In genomic region chr21:32370971-32371766, GRCh38 we compare ENCODE assay signal across 12 cellular contexts. TPM values are rescaled to one million over a fixed set of nuclear protein-coding genes. Genes with fewer than 3 reads are reported as not detected.
A peak's percentile ranks its signal among the peaks of the same experiment; 100 is the strongest.
DNase-seq lines count a peak whose midpoint lies in the region; ATAC-seq and TF ChIP-seq lines count a peak whose summit lies in the region.
"Had no signal": no experiment of that assay in that cellular context is flagged by ENCODE, and none has a peak within 500 bp of the region (broad histone marks: within the 10 kb centered on the region; RNA-seq: fewer than 3 reads in every experiment).

No MANE protein-coding gene starts in this region.

- BruUV-seq in mammary epithelial cell (replicated peaks; lab: Mats Ljungman, UMichigan) = no TSS peak

- peaks cover 4% of the 10 kb centered on the region for H4K20me1 ChIP-seq in mammary epithelial cell (ENCODE audit: insufficient read depth, low read length)

- 57% methylated on average over 6 of the region's 6 CpGs for WGBS in mammary epithelial cell (ENCODE audit: low coverage, missing lambda C conversion rate)

- peaks cover 43% of the 10 kb centered on the region for H3K36me3 ChIP-seq in mammary epithelial cell (ENCODE audit: insufficient read depth, low read length)
- H3K36me3 ChIP-seq in tibial artery = peaks cover 36 to 67% (median 66%) of the 10 kb centered on the region in 3 donors

- no peak overlapping the region for H3K4me3 ChIP-seq in mammary epithelial cell (replicated peaks in 1 of 3; ENCODE audit: insufficient read depth in 1 of 3, low read depth in 2 of 3, low read length in 3 of 3)
- H3K4me3 ChIP-seq in tibial artery = no peak overlapping the region
- H3K4me3 ChIP-seq: right lobe of liver had no signal

- ATAC-seq in activated T-cell treated with anti-CD3 and anti-CD28 coated beads, Interleukin-2, amount 50 U/mL, for 72 hours (replicated peaks in 1 of 2) = no peak
- ATAC-seq in GM18519 (IDR thresholded peaks at IDR 0.05; ENCODE audit: low FRiP score, unreplicated experiment) = no peak
- ATAC-seq in GM21737 (IDR thresholded peaks at IDR 0.05; ENCODE audit: unreplicated experiment) = no peak

- H3K27ac ChIP-seq in mammary epithelial cell (ENCODE audit: insufficient read depth, low read depth, low read length) = peak overlapping the region; percentile 38
- peak overlapping the region; percentile 15 to 52 for H3K27ac ChIP-seq in tibial artery
- H3K27ac ChIP-seq: right lobe of liver had no signal

- no peak overlapping the region for H2AFZ ChIP-seq in mammary epithelial cell (ENCODE audit: low read depth, low read length)

- H3K27me3 Mint-ChIP-seq in activated T-cell treated with anti-CD3 and anti-CD28 coated beads, Interleukin-2, amount 50 U/mL, for 72 hours (ENCODE audit: low read depth) = no peaks in the 10 kb centered on the region

- TF ChIP-seq CTCF in mammary epithelial cell (conservative IDR thresholded peaks at IDR 0.05 in 1 of 2, IDR thresholded peaks at IDR 0.05 in 1 of 2; ENCODE audit: extremely low read depth in 1 of 2, insufficient read depth in 1 of 2, low read depth in 1 of 2, low read length in 2 of 2) (no peak), tibial artery (IDR thresholded peaks at IDR 0.05) (no peak)

- H3K4me2 ChIP-seq in mammary epithelial cell (ENCODE audit: insufficient read depth, low read depth, low read length) = no peak overlapping the region

- H3K4me1 Mint-ChIP-seq in activated T-cell treated with anti-CD3 and anti-CD28 coated beads, Interleukin-2, amount 50 U/mL, for 72 hours (ENCODE audit: low read depth) = peaks cover 19% of the 10 kb centered on the region

- peak overlapping the region in 1 of 2 donors; percentile 49 for H3K4me3 Mint-ChIP-seq in activated T-cell treated with anti-CD3 and anti-CD28 coated beads, Interleukin-2, amount 50 U/mL, for 72 hours

- dilution Hi-C loops in mammary epithelial cell (cut with HindIII; ENCODE audit: low sequenced_read_pairs) = no loop called here

- H3K36me3 Mint-ChIP-seq in activated T-cell treated with anti-CD3 and anti-CD28 coated beads, Interleukin-2, amount 50 U/mL, for 72 hours (ENCODE audit: insufficient read depth in 2 of 2) = peaks cover 5 to 27% of the 10 kb centered on the region in 2 donors

- CTCF ChIA-PET in mammary epithelial cell (lab: Charles Lee; ENCODE audit: low non-redundant PET) = no interaction called here

- peaks cover 32% of the 10 kb centered on the region for H3K79me2 ChIP-seq in mammary epithelial cell (ENCODE audit: insufficient read depth, low read length)

- no peaks in the 10 kb centered on the region for H3K27me3 ChIP-seq in mammary epithelial cell (ENCODE audit: insufficient read depth, low read length)
- no peaks in the 10 kb centered on the region for H3K27me3 ChIP-seq in tibial artery
- H3K27me3 ChIP-seq: right lobe of liver had no signal

- no peak for DNase-seq in activated T-cell treated with anti-CD3 and anti-CD28 coated beads, Interleukin-2, amount 50 U/mL, for 72 hours
- DNase-seq in activated T-cell treated with anti-CD3 and anti-CD28 coated beads, Interleukin-2, amount 50 U/mL, for 1 hour = no peak
- DNase-seq in mammary epithelial cell (no peak), lung microvascular endothelial cell (ENCODE audit: low read depth in 2 of 2) (peak; percentile 87 to 92), tibial artery (no peak)
- DNase-seq in activated CD4-positive, CD25-positive, alpha-beta regulatory T cell (lab: John Stamatoyannopoulos, UW) = no peak
- DNase-seq: activated CD4-positive, alpha-beta T cell treated with anti-CD3 and anti-CD28 coated beads, Interleukin-2, amount 50 U/mL, for 1 hour; foreskin melanocyte; NCI-H748 treated with DMSO at 0.1 percent for 48 hours had no signal

- peak overlapping the region; percentile 93 for H3K27ac Mint-ChIP-seq in activated T-cell treated with anti-CD3 and anti-CD28 coated beads, Interleukin-2, amount 50 U/mL, for 72 hours

- H3K9me3 ChIP-seq in mammary epithelial cell (replicated peaks; ENCODE audit: insufficient read depth, low read length) (no peaks in the 10 kb centered on the region), tibial artery (no peaks in the 10 kb centered on the region)
- H3K9me3 ChIP-seq: right lobe of liver had no signal

- in situ Hi-C loops in mammary epithelial cell (cut with MboI; ENCODE audit: low sequenced_read_pairs in 2 of 2) = no loop called here

- no peak overlapping the region for H3K9ac ChIP-seq in mammary epithelial cell (ENCODE audit: insufficient read depth, low read length)

- no peaks in the 10 kb centered on the region for H3K9me3 Mint-ChIP-seq in activated T-cell treated with anti-CD3 and anti-CD28 coated beads, Interleukin-2, amount 50 U/mL, for 72 hours

- H3K4me1 ChIP-seq in mammary epithelial cell (ENCODE audit: insufficient read depth, low read length) (peaks cover 6% of the 10 kb centered on the region), tibial artery (peaks cover 0 to 17% (median 1%) of the 10 kb centered on the region in 4 donors)
- H3K4me1 ChIP-seq: right lobe of liver had no signal

- intact Hi-C loops in mammary epithelial cell (cut with micrococcal nuclease) (no loop called here), tibial artery (cut with DNase I; ENCODE audit: low total_unique reads) (no loop called here)

RNA-seq across cellular contexts. Expression of gene URB1, which starts 21.6 kb away (rescaled TPM):
- total RNA-seq in activated T-cell treated with anti-CD3 and anti-CD28 coated beads, Interleukin-2, amount 50 U/mL, for 72 hours = 10 to 100 TPM; 15.4 to 16.7 TPM
- total RNA-seq in mammary epithelial cell (10 to 100 TPM; 32.2 to 36.4 TPM), lung microvascular endothelial cell (12.6 and 16.5 TPM in 2 replicates)
- polyA plus RNA-seq in mammary epithelial cell = 12.5 TPM
- 44.7 TPM for polyA minus RNA-seq in mammary epithelial cell

RNA-seq across cellular contexts. Expression of gene EVA1C, which starts 41.3 kb away (rescaled TPM):
- 1 to 10 TPM; 8.5 to 8.9 TPM for total RNA-seq in activated T-cell treated with anti-CD3 and anti-CD28 coated beads, Interleukin-2, amount 50 U/mL, for 72 hours
- 10 to 100 TPM; 11.7 to 28.4 TPM for total RNA-seq in mammary epithelial cell
- 22.2 TPM for polyA plus RNA-seq in mammary epithelial cell
- 5.7 TPM for polyA minus RNA-seq in mammary epithelial cell
- total RNA-seq in lung microvascular endothelial cell = 13.5 and 13.7 TPM in 2 replicates

Comparison
In these comparisons a context has a peak if more than half of its experiments do, and no peak if none do; other contexts are left out.
1. DNase-seq: peak in lung microvascular endothelial cell (2 of 2); none in activated T-cell treated with anti-CD3 and anti-CD28 coated beads, Interleukin-2, amount 50 U/mL, for 72 hours (0 of 2), activated T-cell treated with anti-CD3 and anti-CD28 coated beads, Interleukin-2, amount 50 U/mL, for 1 hour (single experiment), mammary epithelial cell (single experiment), tibial artery (0 of 2) and activated CD4-positive, CD25-positive, alpha-beta regulatory T cell (0 of 4).